8 cellular contexts compared by ENCODE assay signal in the genomic region with DNA sequence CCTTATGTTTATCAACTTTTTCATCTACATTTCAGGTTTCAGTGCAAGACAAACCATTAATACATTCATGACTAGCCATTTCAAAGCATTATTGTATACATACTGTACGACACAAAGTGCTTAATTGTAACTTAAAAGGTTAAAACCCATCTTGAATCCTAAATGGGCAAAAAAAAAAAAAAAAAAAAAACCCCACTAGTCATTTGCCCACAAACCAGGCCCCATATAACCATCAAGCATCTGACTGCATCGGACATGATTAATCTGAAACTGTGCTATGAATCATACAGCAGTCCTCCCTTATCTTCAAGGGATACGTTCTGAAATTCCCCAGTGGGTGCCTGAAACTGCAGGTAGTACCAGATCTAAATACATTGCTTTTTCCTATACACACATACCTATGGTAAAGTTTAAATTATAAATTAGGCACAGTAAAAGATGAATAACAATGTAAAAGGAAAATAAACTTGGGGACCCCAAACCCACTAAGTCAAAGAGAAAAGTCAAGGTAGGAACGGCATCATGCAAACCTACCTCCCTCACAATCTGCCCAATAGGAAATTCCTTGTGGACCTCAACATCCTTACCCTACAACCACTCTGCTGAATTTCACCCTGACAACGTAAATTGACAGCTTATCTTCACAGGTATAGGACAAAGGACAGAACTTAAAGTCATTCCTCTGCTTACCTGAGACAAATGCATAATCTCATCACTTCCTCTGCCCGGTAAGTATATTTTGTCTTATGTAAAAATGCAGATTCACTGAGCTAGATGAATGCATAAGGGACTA. TPM values are rescaled to one million over a fixed set of nuclear protein-coding genes. Genes with fewer than 3 reads are reported as not detected.
DNase-seq lines count a peak whose midpoint lies in the region; ATAC-seq lines count a peak whose summit lies in the region.

No MANE protein-coding gene starts in this region.

- no peak overlapping the region for H2AFZ ChIP-seq in trophoblast cell (ENCODE audit: insufficient read depth, low read length, poor library complexity)

- WGBS in trophoblast cell (ENCODE audit: extremely low coverage, insufficient coverage, insufficient read length) = no CpG with 5 or more reads among the region's 6 CpGs

- no peak overlapping the region for H4K8ac ChIP-seq in trophoblast cell (ENCODE audit: low read depth, low read length)

- peak overlapping the region; percentile 71 for H3K27ac Mint-ChIP-seq in activated naive CD4-positive, alpha-beta T cell treated with anti-CD3 and anti-CD28 coated beads, Interleukin-2, amount 50 U/mL, for 24 hours

- H3K4me3 Mint-ChIP-seq in activated naive CD4-positive, alpha-beta T cell treated with anti-CD3 and anti-CD28 coated beads, Interleukin-2, amount 50 U/mL, for 24 hours = peak overlapping the region; percentile 49

- H4K12ac ChIP-seq in trophoblast cell (ENCODE audit: low read depth, low read length) = no peak overlapping the region

- no peaks in the 10 kb centered on the region for H3K9me3 ChIP-seq in trophoblast cell (ENCODE audit: insufficient read depth, low read depth, low read length)

- peak overlapping the region; percentile 53 for H2BK12ac ChIP-seq in trophoblast cell (ENCODE audit: low read length)

- H3K4me1 ChIP-seq in trophoblast cell (ENCODE audit: control insufficient read depth in 1 of 2, insufficient read depth in 2 of 2, low read length in 2 of 2) = peaks cover 5 to 12% of the 10 kb centered on the region in 2 experiments

- peak overlapping the region; percentile 54 for H3K18ac ChIP-seq in trophoblast cell (ENCODE audit: low read length)

- H3K27ac ChIP-seq in trophoblast cell (ENCODE audit: low read depth, low read length) = no peak overlapping the region

- no peak overlapping the region for H3K23ac ChIP-seq in trophoblast cell (ENCODE audit: low read length)

- H2BK120ac ChIP-seq in trophoblast cell (ENCODE audit: insufficient read depth, low read length, poor library complexity) = peak overlapping the region; percentile 69

- in situ Hi-C loops in ACHN (cut with HindIII; ENCODE audit: low pct_ligation_motif_present, low pct_unique_long_range_greater_than_20kb, low sequenced_read_pairs) = no loop called here

- peaks cover 17% of the 10 kb centered on the region for H3K79me2 ChIP-seq in trophoblast cell (ENCODE audit: control insufficient read depth, insufficient read depth, low read length, poor library complexity)

- peak overlapping the region; percentile 47 for H4K91ac ChIP-seq in trophoblast cell (ENCODE audit: low read depth, low read length)

- H3K27me3 Mint-ChIP-seq in activated naive CD4-positive, alpha-beta T cell treated with anti-CD3 and anti-CD28 coated beads, Interleukin-2, amount 50 U/mL, for 24 hours = no peaks in the 10 kb centered on the region

- H3K4ac ChIP-seq in trophoblast cell (ENCODE audit: low read depth, low read length) = peak overlapping the region; percentile 80

- H3K27me3 ChIP-seq in trophoblast cell (ENCODE audit: insufficient read depth, low read length) = no peaks in the 10 kb centered on the region

- no peak overlapping the region for H2AK5ac ChIP-seq in trophoblast cell (ENCODE audit: low read length)

- ATAC-seq in GM18873 (IDR thresholded peaks at IDR 0.05; ENCODE audit: low FRiP score, unreplicated experiment) (peak; percentile 53), HG03432 (IDR thresholded peaks at IDR 0.05; ENCODE audit: unreplicated experiment) (peak; percentile 87)

- no peaks in the 10 kb centered on the region for H3K9me3 Mint-ChIP-seq in activated naive CD4-positive, alpha-beta T cell treated with anti-CD3 and anti-CD28 coated beads, Interleukin-2, amount 50 U/mL, for 24 hours

- H3K4me3 ChIP-seq in trophoblast cell (ENCODE audit: low read depth, low read length) = no peak overlapping the region

- no peak overlapping the region for H3K4me2 ChIP-seq in trophoblast cell (ENCODE audit: low read length)

- H3K4me1 Mint-ChIP-seq in activated naive CD4-positive, alpha-beta T cell treated with anti-CD3 and anti-CD28 coated beads, Interleukin-2, amount 50 U/mL, for 24 hours = peaks cover 65% of the 10 kb centered on the region

- no peaks in the 10 kb centered on the region for H3K36me3 ChIP-seq in trophoblast cell (ENCODE audit: control insufficient read depth in 1 of 2, insufficient read depth in 2 of 2, low read length in 2 of 2)

- no peak overlapping the region for H3K14ac ChIP-seq in trophoblast cell (ENCODE audit: low read length)

- peak overlapping the region; percentile 69 for H2BK5ac ChIP-seq in trophoblast cell (ENCODE audit: low read depth, low read length, poor library complexity)

- peaks cover 4% of the 10 kb centered on the region for H3K79me1 ChIP-seq in trophoblast cell (ENCODE audit: low read length)

- peak; percentile 62 for DNase-seq in ACHN
- DNase-seq in trophoblast cell = peak in 1 of 2 donors; percentile 63
- no peak for DNase-seq in NCI-H82 treated with DMSO at 0.1 percent for 48 hours (lab: John Stamatoyannopoulos, UW; ENCODE audit: unreplicated experiment)
- no peak for DNase-seq in NOMO-1 treated with DMSO at 0.1 percent for 48 hours (lab: John Stamatoyannopoulos, UW; ENCODE audit: unreplicated experiment)
- DNase-seq in DMS153 (lab: John Stamatoyannopoulos, UW) = no peak

- no peak overlapping the region for H3K9ac ChIP-seq in trophoblast cell (ENCODE audit: low read length)

- peaks cover 3% of the 10 kb centered on the region for H3K36me3 Mint-ChIP-seq in activated naive CD4-positive, alpha-beta T cell treated with anti-CD3 and anti-CD28 coated beads, Interleukin-2, amount 50 U/mL, for 24 hours

RNA-seq across cellular contexts. Expression of gene B4GALT5, which starts 14.3 kb away (rescaled TPM):
- 38.1 and 39.6 TPM in 2 replicates for polyA plus RNA-seq in trophoblast cell (2013)
